In genomic region chr7:73520673-73521635, GRCh38 we compare ENCODE assay signal across 8 cellular contexts. TPM values are rescaled to one million over a fixed set of nuclear protein-coding genes. Genes with fewer than 3 reads are reported as not detected.
A peak's percentile ranks its signal among the peaks of the same experiment; 100 is the strongest.
DNase-seq lines count a peak whose midpoint lies in the region; ATAC-seq and TF ChIP-seq lines count a peak whose summit lies in the region.

No MANE protein-coding gene starts in this region.

- no peaks in the 10 kb centered on the region for H3K36me3 ChIP-seq in CD4-positive, alpha-beta memory T cell (ENCODE audit: insufficient read depth, low read length)
- peaks cover 26% of the 10 kb centered on the region for H3K36me3 ChIP-seq in SU-DHL-6 (ENCODE audit: low read length)
- H3K36me3 ChIP-seq in neural cell (ENCODE audit: insufficient read depth, low read length), result no peaks in the 10 kb centered on the region

- no peak overlapping the region for H2AFZ ChIP-seq in SU-DHL-6 (ENCODE audit: low read depth, low read length, severe bottlenecking)
- H2AFZ ChIP-seq in neural cell (ENCODE audit: low read depth, low read length), result no peak overlapping the region

- no peak for TF ChIP-seq CTCF in HFF-Myc (IDR thresholded peaks at IDR 0.05; ENCODE audit: low read depth, low read length, missing control alignments)
- no peak for TF ChIP-seq CTCF in SU-DHL-6 (IDR thresholded peaks at IDR 0.05; ENCODE audit: insufficient read depth, low read length, poor library complexity, severe bottlenecking)
- no peak for TF ChIP-seq CTCF in neural cell (IDR thresholded peaks at IDR 0.05; ENCODE audit: poor library complexity, severe bottlenecking)

- peak overlapping the region; percentile 84 for H3K27ac ChIP-seq in CD4-positive, alpha-beta memory T cell (ENCODE audit: low read depth, low read length)
- H3K27ac ChIP-seq in SU-DHL-6 (ENCODE audit: low read depth, low read length) (peak overlapping the region; percentile 81), epithelial cell of prostate (peak overlapping the region; percentile 77), neural cell (ENCODE audit: low read length) (peak overlapping the region; percentile 84)

- peaks cover 0 to 2% of the 10 kb centered on the region in 2 donors for H3K27me3 Mint-ChIP-seq in CD4-positive, alpha-beta memory T cell

- H3K9ac ChIP-seq in SU-DHL-6 (ENCODE audit: low read length) (peak overlapping the region; percentile 99), neural cell (ENCODE audit: low read length) (peak overlapping the region; percentile 81)

- ATAC-seq in HG03432 (IDR thresholded peaks at IDR 0.05; ENCODE audit: unreplicated experiment) (no peak), HG02623 (IDR thresholded peaks at IDR 0.05; ENCODE audit: unreplicated experiment) (no peak)

- DNase-seq in CD4-positive, alpha-beta memory T cell, result no peak
- DNase-seq in HFF-Myc (ENCODE audit: extremely low read depth, low read depth) (no peak), epithelial cell of prostate (ENCODE audit: low read depth, low spot score) (no peak), A172 (ENCODE audit: low spot score) (no peak)

- H3K4me1 ChIP-seq in CD4-positive, alpha-beta memory T cell (ENCODE audit: insufficient read depth, low read length), result peaks cover 63% of the 10 kb centered on the region

- peaks cover 7 to 40% of the 10 kb centered on the region in 2 donors for H3K36me3 Mint-ChIP-seq in CD4-positive, alpha-beta memory T cell

- CTCF ChIA-PET in CD4-positive, alpha-beta memory T cell (lab: Charles Lee; ENCODE audit: partially characterized antibody), result interaction anchor here (1.1 to 2.0 kb wide), 7 partner anchors 16 to 204 kb away, joined by 3 to 11 read pairs (median 3); no protein-coding TSS in a partner anchor

- no peak for TF ChIP-seq EP300 in neural cell (conservative IDR thresholded peaks at IDR 0.05; ENCODE audit: poor library complexity, severe bottlenecking)

- TF ChIP-seq RAD21 in neural cell (conservative IDR thresholded peaks at IDR 0.05), result no peak

- H3K27ac Mint-ChIP-seq in CD4-positive, alpha-beta memory T cell, result peak overlapping the region; percentile 91 to 97 (median 96)

- H3F3A ChIP-seq in SU-DHL-6 (ENCODE audit: insufficient read depth) (peaks cover 26% of the 10 kb centered on the region), neural cell (ENCODE audit: insufficient read depth, low read length, poor library complexity, severe bottlenecking) (no peaks in the 10 kb centered on the region)

- H3K27me3 ChIP-seq in CD4-positive, alpha-beta memory T cell (ENCODE audit: insufficient read depth, low read length), result no peaks in the 10 kb centered on the region
- H3K27me3 ChIP-seq in SU-DHL-6 (ENCODE audit: low read length) (no peaks in the 10 kb centered on the region), neural cell (ENCODE audit: insufficient read depth, low read depth, low read length) (no peaks in the 10 kb centered on the region)

- H3K9me3 ChIP-seq in CD4-positive, alpha-beta memory T cell (ENCODE audit: control insufficient read depth in 1 of 2, low read length in 2 of 2), result no peaks in the 10 kb centered on the region
- no peaks in the 10 kb centered on the region for H3K9me3 ChIP-seq in SU-DHL-6 (ENCODE audit: insufficient read depth, low read length)
- no peaks in the 10 kb centered on the region for H3K9me3 ChIP-seq in neural cell (ENCODE audit: low read length)

- H3K79me2 ChIP-seq in SU-DHL-6 (ENCODE audit: insufficient read depth, low read length) (peaks cover 63% of the 10 kb centered on the region), neural cell (replicated peaks; ENCODE audit: insufficient read depth, low read length) (peaks cover 51% of the 10 kb centered on the region)

- H3K4me2 ChIP-seq in SU-DHL-6 (ENCODE audit: low read depth, low read length, poor library complexity, severe bottlenecking) (peak overlapping the region; percentile 92), neural cell (ENCODE audit: low read length) (peak overlapping the region; percentile 59)

- H3K4me3 Mint-ChIP-seq in CD4-positive, alpha-beta memory T cell, result peak overlapping the region; percentile 90 to 98 (median 95)

- no peaks in the 10 kb centered on the region for H3K9me2 ChIP-seq in SU-DHL-6 (replicated peaks; ENCODE audit: insufficient read depth, low read length)
- H3K9me2 ChIP-seq in neural cell (ENCODE audit: insufficient read depth, low read length), result no peaks in the 10 kb centered on the region

- H3K4me1 Mint-ChIP-seq in CD4-positive, alpha-beta memory T cell, result peaks cover 45 to 72% (median 56%) of the 10 kb centered on the region in 4 donors

- peaks cover 22% of the 10 kb centered on the region for H4K20me1 ChIP-seq in SU-DHL-6 (ENCODE audit: low read depth, low read length)
- peaks cover 4% of the 10 kb centered on the region for H4K20me1 ChIP-seq in neural cell (ENCODE audit: insufficient read depth)

- peaks cover 0 to 2% (median 0%) of the 10 kb centered on the region in 8 donors for H3K9me3 Mint-ChIP-seq in CD4-positive, alpha-beta memory T cell

- intact Hi-C loops in CD4-positive, alpha-beta memory T cell (cut with micrococcal nuclease), result no loop called here

- POLR2A ChIA-PET in CD4-positive, alpha-beta memory T cell (lab: Charles Lee; ENCODE audit: partially characterized antibody), result interaction anchor here (0.6 to 6.7 kb wide), 16 partner anchors 8 to 1136 kb away, joined by 3 to 118 read pairs (median 4); partner anchors contain the start of genes ABHD11, BCL7B, GTF2I and TBL2

- peak overlapping the region; percentile 13 to 75 for H3K4me3 ChIP-seq in CD4-positive, alpha-beta memory T cell (ENCODE audit: low read length in 2 of 2)
- H3K4me3 ChIP-seq in HFF-Myc (replicated peaks; ENCODE audit: low read depth, low read length) (peak overlapping the region; percentile 84), SU-DHL-6 (ENCODE audit: insufficient read depth, low read length, poor library complexity, severe bottlenecking) (peak overlapping the region; percentile 72), neural cell (ENCODE audit: low read length) (peak overlapping the region; percentile 79)

TF ChIP-seq in neural cell, 6 proteins besides CTCF, POLR2A, EP300 and RAD21:
- TF ChIP-seq EZH2 (IDR thresholded peaks at IDR 0.05; ENCODE audit: borderline replicate concordance, insufficient read depth, low read length, poor library complexity, severe bottlenecking) (no peak), POLR2AphosphoS5 (IDR thresholded peaks at IDR 0.05) (no peak), MXI1 (conservative IDR thresholded peaks at IDR 0.05; ENCODE audit: poor library complexity, severe bottlenecking) (peak; percentile 40), TAF1 (IDR thresholded peaks at IDR 0.05; ENCODE audit: low read depth) (no peak), SMC3 (conservative IDR thresholded peaks at IDR 0.05; ENCODE audit: poor library complexity) (no peak), REST (IDR thresholded peaks at IDR 0.05; ENCODE audit: borderline replicate concordance) (no peak)

RNA-seq across cellular contexts. Expression of gene BAZ1B, which starts 1.1 kb away (rescaled TPM):
- total RNA-seq in CD4-positive, alpha-beta memory T cell, result 10 to 100 TPM; 75.3 to 78.6 TPM
- polyA plus RNA-seq in CD4-positive, alpha-beta memory T cell, result 10 to 100 TPM in 1 of 2 donors, 1 to 10 TPM in 1; 5.8 to 29.1 TPM
- polyA plus RNA-seq in neural cell, result 33.4 and 35.0 TPM in 2 replicates
- 85.2 and 95.7 TPM in 2 replicates for polyA minus RNA-seq in neural cell
- 123 and 148 TPM in 2 replicates for total RNA-seq in A172 (2014; rRNA removed; shearing (Covaris generic))

RNA-seq across cellular contexts. Expression of gene BCL7B, which starts 36.5 kb away (rescaled TPM):
- 10 to 100 TPM; 57.0 to 58.0 TPM for total RNA-seq in CD4-positive, alpha-beta memory T cell
- polyA plus RNA-seq in CD4-positive, alpha-beta memory T cell, result 100 to 1,000 TPM in 1 of 2 donors, 10 to 100 TPM in 1; 84.2 to 112 TPM
- 23.6 and 27.3 TPM in 2 replicates for polyA plus RNA-seq in neural cell
- polyA minus RNA-seq in neural cell, result 17.8 and 22.4 TPM in 2 replicates
- total RNA-seq in A172 (2014; rRNA removed; shearing (Covaris generic)), result 50.5 and 65.2 TPM in 2 replicates

RNA-seq across cellular contexts. Expression of gene TBL2, which starts 57.4 kb away (rescaled TPM):
- 10 to 100 TPM; 45.4 to 47.5 TPM for total RNA-seq in CD4-positive, alpha-beta memory T cell
- polyA plus RNA-seq in CD4-positive, alpha-beta memory T cell, result 10 to 100 TPM; 15.6 to 20.5 TPM
- polyA plus RNA-seq in neural cell, result 38.6 and 53.5 TPM in 2 replicates
- 47.0 and 51.1 TPM in 2 replicates for polyA minus RNA-seq in neural cell
- total RNA-seq in A172 (2014; rRNA removed; shearing (Covaris generic)), result 53.0 and 70.7 TPM in 2 replicates
